1 cellular context compared by ENCODE assay signal in genomic region chr1:245197911-245198379, GRCh38.
TF ChIP-seq lines count a peak whose summit lies in the region.

No MANE protein-coding gene starts in this region.

TF ChIP-seq in GM23338, 12 proteins besides CTCF, POLR2A, EP300 and RAD21:
- no peak for TF ChIP-seq EZH2phosphoT487 (IDR thresholded peaks at IDR 0.05; ENCODE audit: unreplicated experiment)
- TF ChIP-seq ETS1 (IDR thresholded peaks at IDR 0.05) = no peak
- TF ChIP-seq ZNF114 (CRISPR knock-in tag; IDR thresholded peaks at IDR 0.05) = no peak
- no peak for TF ChIP-seq JUNB (IDR thresholded peaks at IDR 0.05; ENCODE audit: unreplicated experiment)
- TF ChIP-seq CREB1 (CRISPR knock-in tag; IDR thresholded peaks at IDR 0.05; ENCODE audit: low read depth) = no peak
- no peak for TF ChIP-seq EZH2 (IDR thresholded peaks at IDR 0.05; ENCODE audit: low read depth, unreplicated experiment)
- TF ChIP-seq, protein P1, sequence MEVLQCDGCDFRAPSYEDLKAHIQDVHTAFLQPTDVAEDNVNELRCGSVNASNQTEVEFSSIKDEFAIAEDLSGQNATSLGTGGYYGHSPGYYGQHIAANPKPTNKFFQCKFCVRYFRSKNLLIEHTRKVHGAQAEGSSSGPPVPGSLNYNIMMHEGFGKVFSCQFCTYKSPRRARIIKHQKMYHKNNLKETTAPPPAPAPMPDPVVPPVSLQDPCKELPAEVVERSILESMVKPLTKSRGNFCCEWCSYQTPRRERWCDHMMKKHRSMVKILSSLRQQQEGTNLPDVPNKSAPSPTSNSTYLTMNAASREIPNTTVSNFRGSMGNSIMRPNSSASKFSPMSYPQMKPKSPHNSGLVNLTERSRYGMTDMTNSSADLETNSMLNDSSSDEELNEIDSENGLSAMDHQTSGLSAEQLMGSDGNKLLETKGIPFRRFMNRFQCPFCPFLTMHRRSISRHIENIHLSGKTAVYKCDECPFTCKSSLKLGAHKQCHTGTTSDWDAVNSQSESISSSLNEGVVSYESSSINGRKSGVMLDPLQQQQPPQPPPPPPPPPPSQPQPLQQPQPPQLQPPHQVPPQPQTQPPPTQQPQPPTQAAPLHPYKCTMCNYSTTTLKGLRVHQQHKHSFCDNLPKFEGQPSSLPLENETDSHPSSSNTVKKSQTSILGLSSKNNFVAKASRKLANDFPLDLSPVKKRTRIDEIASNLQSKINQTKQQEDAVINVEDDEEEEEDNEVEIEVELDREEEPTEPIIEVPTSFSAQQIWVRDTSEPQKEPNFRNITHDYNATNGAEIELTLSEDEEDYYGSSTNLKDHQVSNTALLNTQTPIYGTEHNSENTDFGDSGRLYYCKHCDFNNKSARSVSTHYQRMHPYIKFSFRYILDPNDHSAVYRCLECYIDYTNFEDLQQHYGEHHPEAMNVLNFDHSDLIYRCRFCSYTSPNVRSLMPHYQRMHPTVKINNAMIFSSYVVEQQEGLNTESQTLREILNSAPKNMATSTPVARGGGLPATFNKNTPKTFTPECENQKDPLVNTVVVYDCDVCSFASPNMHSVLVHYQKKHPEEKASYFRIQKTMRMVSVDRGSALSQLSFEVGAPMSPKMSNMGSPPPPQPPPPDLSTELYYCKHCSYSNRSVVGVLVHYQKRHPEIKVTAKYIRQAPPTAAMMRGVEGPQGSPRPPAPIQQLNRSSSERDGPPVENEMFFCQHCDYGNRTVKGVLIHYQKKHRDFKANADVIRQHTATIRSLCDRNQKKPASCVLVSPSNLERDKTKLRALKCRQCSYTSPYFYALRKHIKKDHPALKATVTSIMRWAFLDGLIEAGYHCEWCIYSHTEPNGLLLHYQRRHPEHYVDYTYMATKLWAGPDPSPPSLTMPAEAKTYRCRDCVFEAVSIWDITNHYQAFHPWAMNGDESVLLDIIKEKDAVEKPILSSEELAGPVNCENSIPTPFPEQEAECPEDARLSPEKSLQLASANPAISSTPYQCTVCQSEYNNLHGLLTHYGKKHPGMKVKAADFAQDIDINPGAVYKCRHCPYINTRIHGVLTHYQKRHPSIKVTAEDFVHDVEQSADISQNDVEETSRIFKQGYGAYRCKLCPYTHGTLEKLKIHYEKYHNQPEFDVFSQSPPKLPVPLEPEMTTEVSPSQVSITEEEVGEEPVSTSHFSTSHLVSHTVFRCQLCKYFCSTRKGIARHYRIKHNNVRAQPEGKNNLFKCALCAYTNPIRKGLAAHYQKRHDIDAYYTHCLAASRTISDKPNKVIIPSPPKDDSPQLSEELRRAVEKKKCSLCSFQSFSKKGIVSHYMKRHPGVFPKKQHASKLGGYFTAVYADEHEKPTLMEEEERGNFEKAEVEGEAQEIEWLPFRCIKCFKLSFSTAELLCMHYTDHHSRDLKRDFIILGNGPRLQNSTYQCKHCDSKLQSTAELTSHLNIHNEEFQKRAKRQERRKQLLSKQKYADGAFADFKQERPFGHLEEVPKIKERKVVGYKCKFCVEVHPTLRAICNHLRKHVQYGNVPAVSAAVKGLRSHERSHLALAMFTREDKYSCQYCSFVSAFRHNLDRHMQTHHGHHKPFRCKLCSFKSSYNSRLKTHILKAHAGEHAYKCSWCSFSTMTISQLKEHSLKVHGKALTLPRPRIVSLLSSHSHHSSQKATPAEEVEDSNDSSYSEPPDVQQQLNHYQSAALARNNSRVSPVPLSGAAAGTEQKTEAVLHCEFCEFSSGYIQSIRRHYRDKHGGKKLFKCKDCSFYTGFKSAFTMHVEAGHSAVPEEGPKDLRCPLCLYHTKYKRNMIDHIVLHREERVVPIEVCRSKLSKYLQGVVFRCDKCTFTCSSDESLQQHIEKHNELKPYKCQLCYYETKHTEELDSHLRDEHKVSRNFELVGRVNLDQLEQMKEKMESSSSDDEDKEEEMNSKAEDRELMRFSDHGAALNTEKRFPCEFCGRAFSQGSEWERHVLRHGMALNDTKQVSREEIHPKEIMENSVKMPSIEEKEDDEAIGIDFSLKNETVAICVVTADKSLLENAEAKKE (CRISPR knock-in tag; IDR thresholded peaks at IDR 0.05) = no peak
- TF ChIP-seq REST (IDR thresholded peaks at IDR 0.05; ENCODE audit: unreplicated experiment) = no peak
- TF ChIP-seq POLR2AphosphoS5 (IDR thresholded peaks at IDR 0.05; ENCODE audit: low read depth) = no peak
- no peak for TF ChIP-seq NANOG (IDR thresholded peaks at IDR 0.05; ENCODE audit: borderline replicate concordance)
